ENCODE assay signal across 3 cellular contexts in genomic region chr22:21531525-21531924, GRCh38. TPM values are rescaled to one million over a fixed set of nuclear protein-coding genes. Genes with fewer than 3 reads are reported as not detected.
"Had no signal": no experiment of that assay in that cellular context is flagged by ENCODE, and none has a peak within 500 bp of the region (broad histone marks: within the 10 kb centered on the region; RNA-seq: fewer than 3 reads in every experiment).

No MANE protein-coding gene starts in this region.

RNA-seq across cellular contexts. Expression of gene RIMBP3C, which starts 19.7 kb away (rescaled TPM):
- total RNA-seq: H1 had no signal
- polyA plus RNA-seq: GM23248, GM23338 had no signal
